In genomic region chr9:110850401-110851135, GRCh38 we compare ENCODE assay signal across 16 cellular contexts.
A peak's percentile ranks its signal among the peaks of the same experiment; 100 is the strongest.
DNase-seq lines count a peak whose midpoint lies in the region; ATAC-seq and TF ChIP-seq lines count a peak whose summit lies in the region.
"Had no signal": no experiment of that assay in that cellular context is flagged by ENCODE, and none has a peak within 500 bp of the region (broad histone marks: within the 10 kb centered on the region; RNA-seq: fewer than 3 reads in every experiment).

No MANE protein-coding gene starts in this region.

- TF ChIP-seq POLR2A in ovary (IDR thresholded peaks at IDR 0.05), result no peak

- no peak for TF ChIP-seq EP300 in ovary (IDR thresholded peaks at IDR 0.05)

- H3K9me3 ChIP-seq in SJCRH30 (replicated peaks) (peaks cover 8% of the 10 kb centered on the region), ovary (no peaks in the 10 kb centered on the region)

- intact Hi-C loops in ovary (cut with DNase I), result no loop called here

- no peaks in the 10 kb centered on the region for H3K27me3 ChIP-seq in SJCRH30
- no peaks in the 10 kb centered on the region for H3K27me3 ChIP-seq in ovary

- TF ChIP-seq CTCF in 22Rv1 (IDR thresholded peaks at IDR 0.05) (peak; percentile 21; the same call in 1 of the 2 replicates), ovary (IDR thresholded peaks at IDR 0.05) (no peak)

- H3K4me1 ChIP-seq in SJCRH30 (no peaks in the 10 kb centered on the region), ovary (ENCODE audit: insufficient read depth) (no peaks in the 10 kb centered on the region)

- H3K27ac ChIP-seq in 22Rv1 (no peak overlapping the region), SJCRH30 (no peak overlapping the region), ovary (no peak overlapping the region)

- WGBS in ovary, 3 donors, result 76 to 93% (median 88%) methylated on average over 6 of the region's 6 CpGs

- ATAC-seq in HG03139 (IDR thresholded peaks at IDR 0.05; ENCODE audit: unreplicated experiment), result no peak

- H3K4me3 ChIP-seq in SJCRH30, result no peak overlapping the region
- no peak overlapping the region for H3K4me3 ChIP-seq in ovary

- DNase-seq in ELF-1 (ENCODE audit: low read depth, low spot score) (peak; percentile 63), M059J (ENCODE audit: low read depth) (peak; percentile 29), SJCRH30 (peak; percentile 28 to 29), ovary (no peak)
- no peak for DNase-seq in activated CD4-positive, alpha-beta T cell treated with anti-CD3 and anti-CD28 coated beads, Interleukin-2, amount 50 U/mL, for 48 hours
- DNase-seq: DMS 273 treated with DMSO at 0.1 percent for 48 hours; H7; Karpas-422; NCI-H1417 treated with DMSO at 0.1 percent for 48 hours; NCI-H2029; NCI-H2171 treated with DMSO at 0.1 percent for 48 hours; NCI-H510A; NK-92 treated with Interleukin-12 subunit alpha and Interleukin-12 subunit beta, amount 100 ng/mL, for 24 hours; OCI-M1 had no signal

- H3K36me3 ChIP-seq in SJCRH30 (no peaks in the 10 kb centered on the region), ovary (no peaks in the 10 kb centered on the region)

Comparison
In these comparisons a context has a peak if more than half of its experiments do, and no peak if none do; other contexts are left out.
1. DNase-seq: peak in ELF-1 (single experiment), M059J (single experiment) and SJCRH30 (2 of 2); none in ovary (0 of 5) and activated CD4-positive, alpha-beta T cell treated with anti-CD3 and anti-CD28 coated beads, Interleukin-2, amount 50 U/mL, for 48 hours (0 of 2).